8 cellular contexts compared by ENCODE assay signal in the genomic region with DNA sequence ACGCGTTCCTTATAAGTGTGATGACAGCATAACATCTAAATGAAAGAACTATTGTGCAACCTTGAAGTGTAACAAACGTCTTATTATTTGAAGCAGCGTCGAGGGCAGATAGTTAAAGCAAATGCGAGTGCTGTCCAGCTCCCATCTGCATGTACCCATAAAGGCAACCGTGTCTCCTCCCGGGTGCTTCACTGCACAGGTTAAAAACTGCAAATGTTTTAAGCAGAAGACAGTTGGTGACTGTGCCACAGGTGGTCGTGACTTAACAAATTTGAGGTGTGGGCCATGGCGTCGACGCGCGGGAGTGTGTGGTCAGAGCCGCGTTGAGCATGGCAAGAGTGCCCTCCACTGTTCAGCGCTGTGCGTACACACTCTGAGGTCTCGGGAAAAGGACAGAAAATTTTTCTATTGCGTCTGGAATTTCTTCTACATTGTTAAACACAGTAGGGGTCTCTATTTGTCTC. TPM values are rescaled to one million over a fixed set of nuclear protein-coding genes. Genes with fewer than 3 reads are reported as not detected.
A peak's percentile ranks its signal among the peaks of the same experiment; 100 is the strongest.
DNase-seq lines count a peak whose midpoint lies in the region; ATAC-seq, FAIRE-seq and TF ChIP-seq lines count a peak whose summit lies in the region.

No MANE protein-coding gene starts in this region.

- CTCF ChIA-PET in naive thymus-derived CD4-positive, alpha-beta T cell (lab: Charles Lee) = no interaction called here

- H3K4me1 ChIP-seq in naive thymus-derived CD4-positive, alpha-beta T cell (ENCODE audit: control insufficient read depth in 2 of 2, insufficient read depth in 2 of 2, low read length in 2 of 2) = no peaks in the 10 kb centered on the region

- ATAC-seq in GM18517 (IDR thresholded peaks at IDR 0.05; ENCODE audit: unreplicated experiment) = no peak
- ATAC-seq in HG03025 (IDR thresholded peaks at IDR 0.05; ENCODE audit: low FRiP score, unreplicated experiment) = no peak
- ATAC-seq in naive thymus-derived CD4-positive, alpha-beta T cell = no peak

- no peak overlapping the region for H3K4me3 ChIP-seq in Jurkat, Clone E6-1 (ENCODE audit: low read length)
- peak overlapping the region; percentile 6 for H3K4me3 ChIP-seq in kidney epithelial cell (ENCODE audit: low read depth, low read length)
- no peak overlapping the region for H3K4me3 ChIP-seq in naive thymus-derived CD4-positive, alpha-beta T cell (ENCODE audit: low read length)

- no peak overlapping the region for H3K27ac ChIP-seq in naive thymus-derived CD4-positive, alpha-beta T cell (ENCODE audit: low read depth, low read length)

- H3K9me3 ChIP-seq in naive thymus-derived CD4-positive, alpha-beta T cell (ENCODE audit: control insufficient read depth in 2 of 3, low read length in 3 of 3) = no peaks in the 10 kb centered on the region

- H3K27me3 ChIP-seq in kidney epithelial cell (ENCODE audit: control insufficient read depth, insufficient read depth, low read length) = peaks cover 27% of the 10 kb centered on the region
- H3K27me3 ChIP-seq in naive thymus-derived CD4-positive, alpha-beta T cell (ENCODE audit: control insufficient read depth in 2 of 2, insufficient read depth in 2 of 2, low read length in 2 of 2) = peaks cover 6 to 15% of the 10 kb centered on the region in 2 donors

- H3K36me3 ChIP-seq in kidney epithelial cell (ENCODE audit: control insufficient read depth, insufficient read depth, low read length) = no peaks in the 10 kb centered on the region
- no peaks in the 10 kb centered on the region for H3K36me3 ChIP-seq in naive thymus-derived CD4-positive, alpha-beta T cell (ENCODE audit: control insufficient read depth in 2 of 3, insufficient read depth in 3 of 3, low read length in 3 of 3)

- no peak overlapping the region for H3K27ac Mint-ChIP-seq in naive thymus-derived CD4-positive, alpha-beta T cell

- H3K27me3 Mint-ChIP-seq in naive thymus-derived CD4-positive, alpha-beta T cell = peaks cover 68 to 82% (median 74%) of the 10 kb centered on the region in 5 donors

- intact Hi-C loops in naive thymus-derived CD4-positive, alpha-beta T cell (cut with micrococcal nuclease) = no loop called here

- FAIRE-seq in D721Med (lab: Jason Lieb, UNC) = peak; percentile 91

- DNase-seq in D721Med (ENCODE audit: insufficient read length, low spot score) (no peak), UCSD-AML1 (lab: John Stamatoyannopoulos, UW; ENCODE audit: unreplicated experiment) (peak; percentile 25), kidney epithelial cell (ENCODE audit: low read depth) (no peak), MV-4-11 (lab: John Stamatoyannopoulos, UW) (no peak)
- DNase-seq in Jurkat, Clone E6-1 (ENCODE audit: low read depth, low spot score) = peak; percentile 27
- no peak for DNase-seq in naive thymus-derived CD4-positive, alpha-beta T cell

- peaks cover 5 to 23% (median 15%) of the 10 kb centered on the region in 7 donors for H3K4me1 Mint-ChIP-seq in naive thymus-derived CD4-positive, alpha-beta T cell

- POLR2A ChIA-PET in naive thymus-derived CD4-positive, alpha-beta T cell (lab: Charles Lee) = interaction anchor here (0.6 kb wide), 1 partner anchor 84 kb away, joined by 3 read pairs; no protein-coding TSS in a partner anchor

- peaks cover 0 to 7% (median 5%) of the 10 kb centered on the region in 5 donors for H3K36me3 Mint-ChIP-seq in naive thymus-derived CD4-positive, alpha-beta T cell

- TF ChIP-seq CTCF in D721Med (IDR thresholded peaks at IDR 0.05; ENCODE audit: insufficient read depth, missing control alignments) = peak; percentile 58
- peak; percentile 59 for TF ChIP-seq CTCF in kidney epithelial cell (IDR thresholded peaks at IDR 0.05; ENCODE audit: insufficient read depth, low read length, poor library complexity, severe bottlenecking)

- H3K9me3 Mint-ChIP-seq in naive thymus-derived CD4-positive, alpha-beta T cell = peaks cover 0 to 14% (median 5%) of the 10 kb centered on the region in 11 donors

- no peak overlapping the region for H3K4me3 Mint-ChIP-seq in naive thymus-derived CD4-positive, alpha-beta T cell

RNA-seq across cellular contexts. Expression of a gene that starts 6.4 kb away (rescaled TPM):
- not detected for polyA plus RNA-seq in Jurkat, Clone E6-1 (2012; ENCODE audit: insufficient read depth, insufficient read length)
- 2.1 TPM in 2 replicates for total RNA-seq in kidney epithelial cell
- total RNA-seq in naive thymus-derived CD4-positive, alpha-beta T cell = not detected
- not detected for polyA plus RNA-seq in naive thymus-derived CD4-positive, alpha-beta T cell

Comparison
In these comparisons a context has a peak if more than half of its experiments do, and no peak if none do; other contexts are left out.
1. DNase-seq: peak in Jurkat, Clone E6-1 (single experiment) and UCSD-AML1 (single experiment); none in D721Med (single experiment), kidney epithelial cell (single experiment), naive thymus-derived CD4-positive, alpha-beta T cell (0 of 9) and MV-4-11 (single experiment).